Comparison of ENCODE assay signal across 10 cellular contexts in the genomic region with DNA sequence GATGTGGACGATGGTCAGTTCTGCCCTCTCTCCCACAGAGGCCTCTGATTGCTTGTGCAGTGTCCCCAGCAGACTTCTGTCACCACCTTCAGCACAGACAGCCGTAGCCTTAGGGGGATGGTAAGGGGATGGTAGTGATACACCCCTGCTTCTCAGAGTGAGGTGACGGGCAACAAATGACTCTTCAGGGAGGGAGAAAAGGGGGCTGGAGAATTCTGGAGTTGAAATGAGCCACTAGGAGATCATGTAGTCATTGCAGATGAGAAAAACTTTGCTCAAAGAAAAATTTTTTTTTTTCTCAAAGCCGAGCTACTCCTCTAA. TPM values are rescaled to one million over a fixed set of nuclear protein-coding genes. Genes with fewer than 3 reads are reported as not detected.
DNase-seq lines count a peak whose midpoint lies in the region; ATAC-seq and TF ChIP-seq lines count a peak whose summit lies in the region.
"Had no signal": no experiment of that assay in that cellular context is flagged by ENCODE, and none has a peak within 500 bp of the region (broad histone marks: within the 10 kb centered on the region; RNA-seq: fewer than 3 reads in every experiment).

No MANE protein-coding gene starts in this region.

- POLR2A ChIA-PET in IMR-90 (lab: Charles Lee; ENCODE audit: unreplicated experiment): no interaction called here

- H3K27me3 ChIP-seq in IMR-90 (ENCODE audit: control insufficient read depth, insufficient read depth, low read length): no peaks in the 10 kb centered on the region
- H3K27me3 ChIP-seq in spleen (replicated peaks in 1 of 7): no peaks in the 10 kb centered on the region
- H3K27me3 ChIP-seq: esophagus muscularis mucosa had no signal

- no peaks in the 10 kb centered on the region for H3K27me3 Mint-ChIP-seq in dendritic cell treated with granulocyte-macrophage colony-stimulating factor and Interleukin-4, amounts not matched to agents 40 ng/mL and 50 ng/mL, for 4 days

- no peaks in the 10 kb centered on the region for H3K36me3 Mint-ChIP-seq in dendritic cell treated with granulocyte-macrophage colony-stimulating factor and Interleukin-4, amounts not matched to agents 40 ng/mL and 50 ng/mL, for 4 days (ENCODE audit: low read depth)

- peak overlapping the region; percentile 98 for H2BK120ac ChIP-seq in IMR-90 (ENCODE audit: low read depth, low read length)

- peak overlapping the region; percentile 86 for H3K14ac ChIP-seq in IMR-90 (replicated peaks; ENCODE audit: low read depth, low read length)

- no peaks in the 10 kb centered on the region for H3K79me1 ChIP-seq in IMR-90 (ENCODE audit: low read depth in 1 of 2, low read length in 2 of 2)

- 100% methylated on average over 1 of the region's 4 CpGs; no CpG with 5 or more reads in 1 of the 2 experiments for WGBS in IMR-90 (ENCODE audit: extremely low coverage in 2 of 2, insufficient read length in 1 of 2), 2 experiments
- WGBS in spleen, 5 donors: 67 to 85% (median 75%) methylated on average over 4 of the region's 4 CpGs

- peak overlapping the region; percentile 43 for H4K5ac ChIP-seq in IMR-90 (ENCODE audit: low read depth, low read length)

- peak overlapping the region; percentile 88 to 90 for H4K8ac ChIP-seq in IMR-90 (ENCODE audit: low read depth in 2 of 2, low read length in 2 of 2)

- H3K4me2 ChIP-seq in IMR-90 (ENCODE audit: low read depth, low read length): no peak overlapping the region; the same call in 1 of the 2 replicates

- DNase-seq in IMR-90 (no peak), spleen (no peak), DMS79 (lab: John Stamatoyannopoulos, UW) (no peak), RKO (ENCODE audit: low spot score) (no peak)
- DNase-seq: NCI-H524 treated with DMSO at 0.1 percent for 48 hours had no signal

- no peaks in the 10 kb centered on the region for H3K36me3 ChIP-seq in IMR-90 (ENCODE audit: control insufficient read depth, insufficient read depth, low read length)
- no peaks in the 10 kb centered on the region for H3K36me3 ChIP-seq in spleen
- H3K36me3 ChIP-seq: esophagus muscularis mucosa had no signal

- H2AFZ ChIP-seq in IMR-90 (replicated peaks; ENCODE audit: low read length, poor library complexity): peak overlapping the region; percentile 77

- peaks cover 92% of the 10 kb centered on the region for H3K4me1 Mint-ChIP-seq in dendritic cell treated with granulocyte-macrophage colony-stimulating factor and Interleukin-4, amounts not matched to agents 40 ng/mL and 50 ng/mL, for 4 days (ENCODE audit: low read depth)

- peak overlapping the region; percentile 95 for H3K4ac ChIP-seq in IMR-90 (ENCODE audit: low read depth, low read length)

- TF ChIP-seq RAD21 in IMR-90 (IDR thresholded peaks at IDR 0.05; ENCODE audit: low read length): no peak

- H4K20me1 ChIP-seq in IMR-90 (ENCODE audit: insufficient read depth, low read length): no peaks in the 10 kb centered on the region

- H3K9me1 ChIP-seq in IMR-90 (ENCODE audit: insufficient read depth, low read length): peaks cover 11% of the 10 kb centered on the region

- ATAC-seq in GM21423 (IDR thresholded peaks at IDR 0.05; ENCODE audit: unreplicated experiment) (peak; percentile 11), IMR-90 (ENCODE audit: low read depth) (no peak), HG03159 (IDR thresholded peaks at IDR 0.05; ENCODE audit: unreplicated experiment) (no peak)

- dilution Hi-C loops in IMR-90 (cut with HindIII; ENCODE audit: low sequenced_read_pairs, unreplicated experiment): no loop called here

- no TSS peak for BruUV-seq in IMR-90 (replicated peaks; lab: Mats Ljungman, UMichigan)

- peaks cover 25% of the 10 kb centered on the region for H3K4me1 ChIP-seq in IMR-90 (ENCODE audit: control insufficient read depth, insufficient read depth, low read length)
- H3K4me1 ChIP-seq in spleen: peaks cover 0 to 67% (median 22%) of the 10 kb centered on the region in 6 donors

- H3K23ac ChIP-seq in IMR-90 (ENCODE audit: low read depth, low read length): peak overlapping the region; percentile 70

- H3K9me3 Mint-ChIP-seq in dendritic cell treated with granulocyte-macrophage colony-stimulating factor and Interleukin-4, amounts not matched to agents 40 ng/mL and 50 ng/mL, for 4 days: no peaks in the 10 kb centered on the region

- H3K18ac ChIP-seq in IMR-90 (ENCODE audit: low read depth, low read length): peak overlapping the region; percentile 49

- H3K4me3 Mint-ChIP-seq in dendritic cell treated with granulocyte-macrophage colony-stimulating factor and Interleukin-4, amounts not matched to agents 40 ng/mL and 50 ng/mL, for 4 days: peak overlapping the region; percentile 45

- CTCF ChIA-PET in IMR-90 (lab: Yijun Ruan, JAX): interaction anchor here (0.5 to 1.2 kb wide), 4 partner anchors 11 to 125 kb away, joined by 3 to 4 read pairs (median 3); no protein-coding TSS in a partner anchor

- H2BK15ac ChIP-seq in IMR-90 (ENCODE audit: low read depth, low read length): peak overlapping the region; percentile 99; the same call in 2 of the 3 replicates

- H4K91ac ChIP-seq in IMR-90 (ENCODE audit: insufficient read depth, low read depth, low read length): peak overlapping the region; percentile 97

- H2BK5ac ChIP-seq in IMR-90 (ENCODE audit: low read depth, low read length, poor library complexity, severe bottlenecking): peak overlapping the region; percentile 83

- in situ Hi-C loops in IMR-90 (cut with MboI; ENCODE audit: low sequenced_read_pairs): no loop called here

- H3K9me3 ChIP-seq in IMR-90 (ENCODE audit: control insufficient read depth, insufficient read depth, low read length) (no peaks in the 10 kb centered on the region), spleen (no peaks in the 10 kb centered on the region)
- H3K9me3 ChIP-seq: esophagus muscularis mucosa had no signal

- TF ChIP-seq POLR2A in IMR-90 (IDR thresholded peaks at IDR 0.05; ENCODE audit: low read depth, low read length): no peak
- TF ChIP-seq POLR2A in spleen (IDR thresholded peaks at IDR 0.05): no peak

- peak overlapping the region; percentile 95 for H2BK20ac ChIP-seq in IMR-90 (ENCODE audit: low read depth, low read length)

- intact Hi-C loops in IMR-90 (cut with micrococcal nuclease) (no loop called here), spleen (cut with DNase I; ENCODE audit: low total_unique reads) (no loop called here)
- intact Hi-C loops in dendritic cell treated with granulocyte-macrophage colony-stimulating factor and Interleukin-4, amounts not matched to agents 40 ng/mL and 50 ng/mL, for 4 days (cut with micrococcal nuclease): loop anchor here (5.0 kb wide), 1 partner anchor 39 kb away; no protein-coding TSS in a partner anchor

- TF ChIP-seq CTCF in IMR-90 (conservative IDR thresholded peaks at IDR 0.05; ENCODE audit: low read depth, low read length) (no peak), spleen (IDR thresholded peaks at IDR 0.05 in 8 of 11, conservative IDR thresholded peaks at IDR 0.05 in 3 of 11) (no peak)

- peak overlapping the region; percentile 99 for H2AK5ac ChIP-seq in IMR-90 (ENCODE audit: low read depth, low read length)

- H3K9ac ChIP-seq in IMR-90 (ENCODE audit: low read depth, low read length): peak overlapping the region; percentile 12; the same call in 1 of the 2 replicates

- H3K27ac Mint-ChIP-seq in dendritic cell treated with granulocyte-macrophage colony-stimulating factor and Interleukin-4, amounts not matched to agents 40 ng/mL and 50 ng/mL, for 4 days: peak overlapping the region; percentile 95

- H3K27ac ChIP-seq in IMR-90 (ENCODE audit: insufficient read depth, low read length): peak overlapping the region; percentile 77
- H3K27ac ChIP-seq in spleen: peak overlapping the region in 7 of 8 donors; percentile 75 to 96 (median 87)

- H2AK9ac ChIP-seq in IMR-90 (replicated peaks; ENCODE audit: low read depth, low read length, poor library complexity): peak overlapping the region; percentile 91

- H3K56ac ChIP-seq in IMR-90 (ENCODE audit: extremely low read depth, insufficient read depth, low read length): peak overlapping the region; percentile 60

- H3K4me3 ChIP-seq in IMR-90 (ENCODE audit: insufficient read depth, low read depth, low read length): no peak overlapping the region
- peak overlapping the region in 1 of 8 donors; percentile 51 for H3K4me3 ChIP-seq in spleen
- H3K4me3 ChIP-seq: esophagus muscularis mucosa had no signal

TF ChIP-seq in IMR-90, 13 proteins besides CTCF, POLR2A, EP300 and RAD21 (continues in another document):
- TF ChIP-seq NFE2L2 (IDR thresholded peaks at IDR 0.05; ENCODE audit: low read depth, low read length) (no peak), CEBPB (IDR thresholded peaks at IDR 0.05; ENCODE audit: low read depth, low read length) (no peak), FOS (IDR thresholded peaks at IDR 0.05; ENCODE audit: low read depth, low read length) (no peak), MXI1 (IDR thresholded peaks at IDR 0.05; ENCODE audit: borderline replicate concordance, low read depth, low read length) (no peak), BHLHE40 (IDR thresholded peaks at IDR 0.05; ENCODE audit: low read depth, low read length) (no peak), ELK1 (IDR thresholded peaks at IDR 0.05; ENCODE audit: borderline replicate concordance, low read depth, low read length) (no peak), RCOR1 (IDR thresholded peaks at IDR 0.05; ENCODE audit: insufficient replicate concordance, low read length) (no peak), MAFK (IDR thresholded peaks at IDR 0.05; ENCODE audit: low read depth, low read length) (no peak)
- TF ChIP-seq, protein P1, sequence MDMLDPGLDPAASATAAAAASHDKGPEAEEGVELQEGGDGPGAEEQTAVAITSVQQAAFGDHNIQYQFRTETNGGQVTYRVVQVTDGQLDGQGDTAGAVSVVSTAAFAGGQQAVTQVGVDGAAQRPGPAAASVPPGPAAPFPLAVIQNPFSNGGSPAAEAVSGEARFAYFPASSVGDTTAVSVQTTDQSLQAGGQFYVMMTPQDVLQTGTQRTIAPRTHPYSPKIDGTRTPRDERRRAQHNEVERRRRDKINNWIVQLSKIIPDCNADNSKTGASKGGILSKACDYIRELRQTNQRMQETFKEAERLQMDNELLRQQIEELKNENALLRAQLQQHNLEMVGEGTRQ (IDR thresholded peaks at IDR 0.05; ENCODE audit: low read depth, low read length): no peak

RNA-seq across cellular contexts. Expression of gene TIMP4, which starts 29.6 kb away (rescaled TPM):
- 0.54 and 0.56 TPM in 2 replicates for total RNA-seq in IMR-90 (2012; rRNA removed)
- polyA plus RNA-seq in IMR-90 (2012; rRNA removed): 0.39 and 0.40 TPM in 2 replicates
- 0.57 and 0.80 TPM in 2 replicates for polyA plus RNA-seq in IMR-90 (2012; cell fraction: cytosol; rRNA removed)
- polyA plus RNA-seq in IMR-90 (2012; cell fraction: nucleus; rRNA removed; ENCODE audit: low replicate concordance): 0.13 and 0.16 TPM in 2 replicates
- 10 to 100 TPM in 1 of 7 donors, 1 to 10 TPM in 4, under 1 TPM in 2; 0.37 to 10.8 (median 2.5) TPM for total RNA-seq in spleen
- 1 to 10 TPM in 2 of 3 donors, under 1 TPM in 1; 0.43 to 2.4 (median 1.9) TPM for polyA plus RNA-seq in spleen
- total RNA-seq: T-helper 2 cell treated with Interferon-gamma antibody and Interleukin-4, amounts not matched to agents 100 ng/mL and 5 ng/mL, for 36 hours had no signal
